In genomic region chr13:97338571-97338970, GRCh38 we compare ENCODE assay signal across 16 cellular contexts.
A peak's percentile ranks its signal among the peaks of the same experiment; 100 is the strongest.
DNase-seq lines count a peak whose midpoint lies in the region; ATAC-seq, FAIRE-seq and TF ChIP-seq lines count a peak whose summit lies in the region.
"Had no signal": no experiment of that assay in that cellular context is flagged by ENCODE, and none has a peak within 500 bp of the region (broad histone marks: within the 10 kb centered on the region; RNA-seq: fewer than 3 reads in every experiment).

No MANE protein-coding gene starts in this region.

- H3K9me3 ChIP-seq in H1 (ENCODE audit: insufficient read depth in 2 of 2, low read depth in 1 of 2, low read length in 1 of 2) (no peaks in the 10 kb centered on the region), tibial nerve (no peaks in the 10 kb centered on the region)
- H3K9me3 ChIP-seq: SJSA1 had no signal

- H2BK20ac ChIP-seq in H1 (ENCODE audit: low read length) = no peak overlapping the region

- peaks cover 4% of the 10 kb centered on the region; the same call in 1 of the 2 replicates for H3K23me2 ChIP-seq in H1 (ENCODE audit: low read depth, low read length)

- H2AFZ ChIP-seq in H1 (ENCODE audit: low read length) = no peak overlapping the region

- H3K27ac ChIP-seq in H1 (ENCODE audit: low read depth, low read length) = no peak overlapping the region
- H3K27ac ChIP-seq in tibial nerve = peak overlapping the region; percentile 2 to 83 (median 54)
- H3K27ac ChIP-seq: SJSA1 had no signal

- DNase-seq in astrocyte of the hippocampus (ENCODE audit: low read depth, low spot score) = peak; percentile 34
- no peak for DNase-seq in H1 (ENCODE audit: low read depth in 1 of 2, low spot score in 2 of 2)
- peak; percentile 22 for DNase-seq in retina
- DNase-seq in tibial nerve (ENCODE audit: low spot score in 2 of 2) = no peak
- DNase-seq in NCI-H446 (lab: John Stamatoyannopoulos, UW) = no peak
- DNase-seq in activated CD4-positive, alpha-beta T cell treated with anti-CD3 and anti-CD28 coated beads for 1 hour = no peak
- DNase-seq: ACHN, KBM-7, NCI-H1105 treated with DMSO at 0.1 percent for 48 hours, NCI-H1694, NCI-H510A, NCI-H748 treated with DMSO at 0.1 percent for 48 hours, RPMI8226 had no signal

- no peaks in the 10 kb centered on the region for H3K27me3 ChIP-seq in H1 (replicated peaks in 1 of 4; ENCODE audit: control insufficient read depth in 3 of 4, extremely low read depth in 1 of 4, insufficient read depth in 3 of 4, low read length in 3 of 4)
- H3K27me3 ChIP-seq in tibial nerve = no peaks in the 10 kb centered on the region
- H3K27me3 ChIP-seq: SJSA1 had no signal

- H3K4me1 ChIP-seq in H1 (replicated peaks in 1 of 4; ENCODE audit: control insufficient read depth in 3 of 4, insufficient read depth in 4 of 4, low read length in 3 of 4) (peaks cover 0 to 4% (median 3%) of the 10 kb centered on the region in 4 experiments; a peak in 2 of 7 replicates), tibial nerve (peaks cover 0 to 80% (median 30%) of the 10 kb centered on the region in 4 donors)

- H4K8ac ChIP-seq in H1 (ENCODE audit: extremely low read depth, insufficient read depth, low read length) = no peak overlapping the region

- H3K79me2 ChIP-seq in H1 (ENCODE audit: control insufficient read depth in 1 of 2, insufficient read depth in 2 of 2, low read length in 2 of 2) = no peaks in the 10 kb centered on the region

- no peak for TF ChIP-seq RAD21 in H1 (IDR thresholded peaks at IDR 0.05 in 1 of 2, conservative IDR thresholded peaks at IDR 0.05 in 1 of 2; ENCODE audit: low read depth in 2 of 2, low read length in 2 of 2)

- CTCF ChIA-PET in H1 (lab: Charles Lee; ENCODE audit: partially characterized antibody) = no interaction called here

- H2BK5ac ChIP-seq in H1 (ENCODE audit: low read depth, low read length) = no peak overlapping the region

- H3K23ac ChIP-seq in H1 (ENCODE audit: insufficient read length) = no peak overlapping the region

- no peak overlapping the region for H3K4me3 ChIP-seq in H1 (ENCODE audit: extremely low read depth in 1 of 4, insufficient read depth in 2 of 4, low read depth in 3 of 4, low read length in 4 of 4)
- no peak overlapping the region for H3K4me3 ChIP-seq in tibial nerve
- H3K4me3 ChIP-seq: SJSA1 had no signal

- H2BK12ac ChIP-seq in H1 (ENCODE audit: low read depth, low read length) = no peak overlapping the region; the same call in 1 of the 2 replicates

- no peak overlapping the region for H3K9ac ChIP-seq in H1 (replicated peaks in 1 of 4; ENCODE audit: extremely low read depth in 1 of 4, low read depth in 3 of 4, low read length in 3 of 4)

- H2BK15ac ChIP-seq in H1 (ENCODE audit: low read length) = 0 out of 2 replicates have a peak overlapping the region, but pooled peaks have one; percentile 13

- TF ChIP-seq CTCF in H1 (IDR thresholded peaks at IDR 0.05; ENCODE audit: control extremely low read depth in 1 of 3, insufficient read depth in 1 of 3, low read depth in 1 of 3, low read length in 3 of 3) (no peak), tibial nerve (IDR thresholded peaks at IDR 0.05) (no peak)

- no peak overlapping the region for H2BK120ac ChIP-seq in H1 (replicated peaks; ENCODE audit: low read depth, low read length)

- TF ChIP-seq POLR2A in H1 (IDR thresholded peaks at IDR 0.05; ENCODE audit: control extremely low read depth in 1 of 2, low read depth in 2 of 2, low read length in 2 of 2) = no peak
- TF ChIP-seq POLR2A in tibial nerve (IDR thresholded peaks at IDR 0.05) = peak in 1 of 2 donors; percentile 23

- whole genome bisulfite sequencing in H1 (ENCODE audit: extremely low coverage in 1 of 2, insufficient coverage in 1 of 2, insufficient read length in 1 of 2, insufficient replicate concordance in 2 of 2, low coverage in 1 of 2, low lambda C conversion rate in 2 of 2, missing lambda C conversion rate in 1 of 2), 2 experiments = 91% methylated on average over 16 of the region's 16 CpGs; no CpG with 5 or more reads in 1 of the 2 experiments
- WGBS in tibial nerve, 2 donors = 58 to 60% methylated on average over 16 of the region's 16 CpGs

- no peak for ATAC-seq in HG02571 (IDR thresholded peaks at IDR 0.05; ENCODE audit: unreplicated experiment)

- H4K5ac ChIP-seq in H1 (ENCODE audit: insufficient read length, low read depth, low read length) = no peak overlapping the region

- FAIRE-seq in H1 (lab: Jason Lieb, UNC) = no peak
- FAIRE-seq: D721Med had no signal

- TF ChIP-seq EP300 in H1 (IDR thresholded peaks at IDR 0.05; ENCODE audit: borderline replicate concordance in 1 of 2, low read depth in 2 of 2, low read length in 2 of 2) (no peak), tibial nerve (IDR thresholded peaks at IDR 0.05) (peak in 1 of 2 donors; percentile 81)

- H4K91ac ChIP-seq in H1 (replicated peaks; ENCODE audit: insufficient read length, low read length) = no peak overlapping the region

- peak overlapping the region; percentile 57; the same call in 1 of the 2 replicates for H2AK5ac ChIP-seq in H1 (ENCODE audit: low read depth, low read length)

- POLR2A ChIA-PET in H1 (lab: Charles Lee; ENCODE audit: partially characterized antibody) = no interaction called here

- no peaks in the 10 kb centered on the region for H3K79me1 ChIP-seq in H1 (ENCODE audit: low read depth, low read length)

- no peak overlapping the region for H3K4me2 ChIP-seq in H1 (ENCODE audit: insufficient read depth in 1 of 2, low read depth in 2 of 2, low read length in 2 of 2)

- H3K4ac ChIP-seq in H1 (replicated peaks; ENCODE audit: insufficient read length, low read depth, low read length) = no peak overlapping the region

- no peak overlapping the region for H3K14ac ChIP-seq in H1 (ENCODE audit: insufficient read length)

- peaks cover 0 to 1% of the 10 kb centered on the region in 2 experiments for H4K20me1 ChIP-seq in H1 (replicated peaks in 1 of 2; ENCODE audit: control insufficient read depth in 1 of 2, insufficient read depth in 2 of 2, low read length in 2 of 2)

- H3K36me3 ChIP-seq in H1 (ENCODE audit: control insufficient read depth in 2 of 4, insufficient read depth in 4 of 4, low read length in 3 of 4) (no peaks in the 10 kb centered on the region), tibial nerve (peaks cover 0 to 14% (median 0%) of the 10 kb centered on the region in 3 donors)

- H3K18ac ChIP-seq in H1 (ENCODE audit: extremely low read depth, low read length) = no peak overlapping the region

- H3K56ac ChIP-seq in H1 (replicated peaks; ENCODE audit: insufficient read length, low read depth, low read length) = no peak overlapping the region

TF ChIP-seq in H1, 55 proteins besides CTCF, POLR2A, EP300 and RAD21 (continues in another document):
- TF ChIP-seq SAP30 (IDR thresholded peaks at IDR 0.05; ENCODE audit: insufficient read depth, insufficient replicate concordance, low read length) = no peak
- TF ChIP-seq RFX5 (IDR thresholded peaks at IDR 0.05; ENCODE audit: borderline replicate concordance, low read depth, low read length) = no peak
- TF ChIP-seq CBX8 (IDR thresholded peaks at IDR 0.05; ENCODE audit: borderline replicate concordance, low read depth, low read length) = no peak
- no peak for TF ChIP-seq SIX5 (IDR thresholded peaks at IDR 0.05; ENCODE audit: low read depth, low read length)
- TF ChIP-seq POU5F1 (IDR thresholded peaks at IDR 0.05; ENCODE audit: low read depth, low read length) = no peak
- no peak for TF ChIP-seq CBX5 (IDR thresholded peaks at IDR 0.05; ENCODE audit: low read depth, low read length)
- no peak for TF ChIP-seq SP4 (IDR thresholded peaks at IDR 0.05; ENCODE audit: low read length)
- no peak for TF ChIP-seq MAFK (IDR thresholded peaks at IDR 0.05; ENCODE audit: low read depth, low read length)
- no peak for TF ChIP-seq YY1 (IDR thresholded peaks at IDR 0.05; ENCODE audit: low read depth, low read length)
- TF ChIP-seq SIRT6 (IDR thresholded peaks at IDR 0.05; ENCODE audit: low read length) = no peak
- TF ChIP-seq RBBP5 (IDR thresholded peaks at IDR 0.05; ENCODE audit: borderline replicate concordance, low read depth, low read length) = no peak
- no peak for TF ChIP-seq POLR2AphosphoS5 (IDR thresholded peaks at IDR 0.05; ENCODE audit: low read depth, low read length)
- TF ChIP-seq MAX (IDR thresholded peaks at IDR 0.05) = no peak

Comparison
In these comparisons a context has a peak if more than half of its experiments do, and no peak if none do; other contexts are left out.
1. DNase-seq: peak in astrocyte of the hippocampus (single experiment) and retina (single experiment); none in H1 (0 of 2), tibial nerve (0 of 2), NCI-H446 (0 of 2) and activated CD4-positive, alpha-beta T cell treated with anti-CD3 and anti-CD28 coated beads for 1 hour (single experiment).